1 cellular context compared by ENCODE assay signal in the genomic region with DNA sequence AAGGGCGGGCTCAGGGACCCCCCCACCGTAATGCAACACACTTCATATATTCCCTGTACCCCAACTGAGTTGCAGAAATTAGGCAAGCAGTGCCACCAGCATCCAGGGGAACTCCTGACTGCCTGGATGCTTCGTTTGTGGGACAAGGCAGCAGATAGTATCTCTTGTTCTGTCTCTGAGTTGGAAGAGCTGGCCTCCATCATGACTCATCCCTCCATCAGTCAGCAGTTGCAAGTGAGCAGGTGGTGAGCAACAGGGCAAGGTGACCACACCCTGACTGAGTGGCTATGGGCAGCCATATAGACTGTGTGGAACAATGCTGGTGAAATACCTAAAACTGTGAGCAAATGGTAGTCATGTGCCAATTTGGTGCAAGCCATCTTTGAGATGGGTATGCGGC.
TF ChIP-seq lines count a peak whose summit lies in the region.

No MANE protein-coding gene starts in this region.

TF ChIP-seq in K562, 482 proteins besides CTCF, POLR2A, EP300 and RAD21 (continued from another document and continues in another):
- TF ChIP-seq, protein P1, sequence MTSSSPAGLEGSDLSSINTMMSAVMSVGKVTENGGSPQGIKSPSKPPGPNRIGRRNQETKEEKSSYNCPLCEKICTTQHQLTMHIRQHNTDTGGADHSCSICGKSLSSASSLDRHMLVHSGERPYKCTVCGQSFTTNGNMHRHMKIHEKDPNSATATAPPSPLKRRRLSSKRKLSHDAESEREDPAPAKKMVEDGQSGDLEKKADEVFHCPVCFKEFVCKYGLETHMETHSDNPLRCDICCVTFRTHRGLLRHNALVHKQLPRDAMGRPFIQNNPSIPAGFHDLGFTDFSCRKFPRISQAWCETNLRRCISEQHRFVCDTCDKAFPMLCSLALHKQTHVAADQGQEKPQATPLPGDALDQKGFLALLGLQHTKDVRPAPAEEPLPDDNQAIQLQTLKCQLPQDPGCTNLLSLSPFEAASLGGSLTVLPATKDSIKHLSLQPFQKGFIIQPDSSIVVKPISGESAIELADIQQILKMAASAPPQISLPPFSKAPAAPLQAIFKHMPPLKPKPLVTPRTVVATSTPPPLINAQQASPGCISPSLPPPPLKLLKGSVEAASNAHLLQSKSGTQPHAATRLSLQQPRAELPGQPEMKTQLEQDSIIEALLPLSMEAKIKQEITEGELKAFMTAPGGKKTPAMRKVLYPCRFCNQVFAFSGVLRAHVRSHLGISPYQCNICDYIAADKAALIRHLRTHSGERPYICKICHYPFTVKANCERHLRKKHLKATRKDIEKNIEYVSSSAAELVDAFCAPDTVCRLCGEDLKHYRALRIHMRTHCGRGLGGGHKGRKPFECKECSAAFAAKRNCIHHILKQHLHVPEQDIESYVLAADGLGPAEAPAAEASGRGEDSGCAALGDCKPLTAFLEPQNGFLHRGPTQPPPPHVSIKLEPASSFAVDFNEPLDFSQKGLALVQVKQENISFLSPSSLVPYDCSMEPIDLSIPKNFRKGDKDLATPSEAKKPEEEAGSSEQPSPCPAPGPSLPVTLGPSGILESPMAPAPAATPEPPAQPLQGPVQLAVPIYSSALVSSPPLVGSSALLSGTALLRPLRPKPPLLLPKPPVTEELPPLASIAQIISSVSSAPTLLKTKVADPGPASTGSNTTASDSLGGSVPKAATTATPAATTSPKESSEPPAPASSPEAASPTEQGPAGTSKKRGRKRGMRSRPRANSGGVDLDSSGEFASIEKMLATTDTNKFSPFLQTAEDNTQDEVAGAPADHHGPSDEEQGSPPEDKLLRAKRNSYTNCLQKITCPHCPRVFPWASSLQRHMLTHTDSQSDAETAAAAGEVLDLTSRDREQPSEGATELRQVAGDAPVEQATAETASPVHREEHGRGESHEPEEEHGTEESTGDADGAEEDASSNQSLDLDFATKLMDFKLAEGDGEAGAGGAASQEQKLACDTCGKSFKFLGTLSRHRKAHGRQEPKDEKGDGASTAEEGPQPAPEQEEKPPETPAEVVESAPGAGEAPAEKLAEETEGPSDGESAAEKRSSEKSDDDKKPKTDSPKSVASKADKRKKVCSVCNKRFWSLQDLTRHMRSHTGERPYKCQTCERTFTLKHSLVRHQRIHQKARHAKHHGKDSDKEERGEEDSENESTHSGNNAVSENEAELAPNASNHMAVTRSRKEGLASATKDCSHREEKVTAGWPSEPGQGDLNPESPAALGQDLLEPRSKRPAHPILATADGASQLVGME (CRISPR knock-in tag; IDR thresholded peaks at IDR 0.05) = peak; percentile 94
- TF ChIP-seq CBX3 (IDR thresholded peaks at IDR 0.05; ENCODE audit: borderline replicate concordance in 1 of 2, low read length in 2 of 2) (peak in 1 of 2 experiments; percentile 73; a peak in 1 of 3 replicates), TOE1 (IDR thresholded peaks at IDR 0.05; ENCODE audit: borderline replicate concordance) (no peak), TOE1 (CRISPR knock-in tag; IDR thresholded peaks at IDR 0.05; ENCODE audit: borderline replicate concordance, low read depth) (0 out of 2 replicates have a peak, but pooled peaks have one; percentile 38), NUFIP1 (IDR thresholded peaks at IDR 0.05; ENCODE audit: partially characterized antibody) (no peak), BCL6 (CRISPR knock-in tag; IDR thresholded peaks at IDR 0.05) (no peak), LEF1 (IDR thresholded peaks at IDR 0.05) (peak; percentile 19; the same call in 1 of the 2 replicates), PTRF (tag; IDR thresholded peaks at IDR 0.05) (peak; percentile 52; the same call in 1 of the 2 replicates), SP1 (CRISPR knock-in tag; IDR thresholded peaks at IDR 0.05) (0 out of 2 replicates have a peak, but pooled peaks have one; percentile 48), JUN (IDR thresholded peaks at IDR 0.05; ENCODE audit: borderline replicate concordance, low read depth, low read length) (peak; percentile 97), JUN (CRISPR knock-in tag; IDR thresholded peaks at IDR 0.05; ENCODE audit: borderline replicate concordance) (no peak; the same call in 1 of the 2 replicates), GATA2 (CRISPR knock-in tag; IDR thresholded peaks at IDR 0.05) (peak; percentile 83), HNRNPH1 (optimal IDR thresholded peaks at IDR 0.05; ENCODE audit: low read depth, low read length) (no peak), CXXC5 (CRISPR knock-in tag; IDR thresholded peaks at IDR 0.05) (peak; percentile 44; the same call in 1 of the 2 replicates), MAFG (tag; conservative IDR thresholded peaks at IDR 0.05) (peak; percentile 64), ZBTB17 (CRISPR knock-in tag; IDR thresholded peaks at IDR 0.05) (peak; percentile 63; the same call in 1 of the 2 replicates), CREM (IDR thresholded peaks at IDR 0.05; ENCODE audit: low read depth) (peak; percentile 69), CBFA2T3 (IDR thresholded peaks at IDR 0.05) (peak; percentile 27; the same call in 1 of the 2 replicates), TEAD4 (IDR thresholded peaks at IDR 0.05; ENCODE audit: low read length) (peak; percentile 20; the same call in 1 of the 2 replicates), TEAD4 (CRISPR knock-in tag; IDR thresholded peaks at IDR 0.05; ENCODE audit: borderline replicate concordance) (no peak), CCNT2 (IDR thresholded peaks at IDR 0.05; ENCODE audit: borderline replicate concordance, extremely low read depth, insufficient read length, low read depth, low read length) (no peak), ZNF316 (IDR thresholded peaks at IDR 0.05) (peak; percentile 39; the same call in 1 of the 2 replicates), MAFF (IDR thresholded peaks at IDR 0.05; ENCODE audit: low read length) (peak; percentile 56; the same call in 1 of the 2 replicates), MTA3 (IDR thresholded peaks at IDR 0.05; ENCODE audit: borderline replicate concordance) (peak; percentile 77), CREB1 (IDR thresholded peaks at IDR 0.05) (no peak), CREB1 (CRISPR knock-in tag; IDR thresholded peaks at IDR 0.05) (no peak), NFE2 (IDR thresholded peaks at IDR 0.05; ENCODE audit: low read depth) (peak; percentile 83), SMARCA4 (IDR thresholded peaks at IDR 0.05) (peak; percentile 90), GABPB2 (CRISPR knock-in tag; conservative IDR thresholded peaks at IDR 0.05) (no peak), ZNF589 (CRISPR knock-in tag; IDR thresholded peaks at IDR 0.05; ENCODE audit: low read depth) (peak; percentile 92), ZNF121 (CRISPR knock-in tag; conservative IDR thresholded peaks at IDR 0.05) (no peak), ZNF324 (CRISPR knock-in tag; IDR thresholded peaks at IDR 0.05) (no peak), SMARCE1 (IDR thresholded peaks at IDR 0.05) (peak; percentile 92)
- TF ChIP-seq, protein P2, sequence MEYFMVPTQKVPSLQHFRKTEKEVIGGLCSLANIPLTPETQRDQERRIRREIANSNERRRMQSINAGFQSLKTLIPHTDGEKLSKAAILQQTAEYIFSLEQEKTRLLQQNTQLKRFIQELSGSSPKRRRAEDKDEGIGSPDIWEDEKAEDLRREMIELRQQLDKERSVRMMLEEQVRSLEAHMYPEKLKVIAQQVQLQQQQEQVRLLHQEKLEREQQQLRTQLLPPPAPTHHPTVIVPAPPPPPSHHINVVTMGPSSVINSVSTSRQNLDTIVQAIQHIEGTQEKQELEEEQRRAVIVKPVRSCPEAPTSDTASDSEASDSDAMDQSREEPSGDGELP (CRISPR knock-in tag; IDR thresholded peaks at IDR 0.05; ENCODE audit: borderline replicate concordance) = peak; percentile 68; the same call in 1 of the 2 replicates
- TF ChIP-seq, protein P3, sequence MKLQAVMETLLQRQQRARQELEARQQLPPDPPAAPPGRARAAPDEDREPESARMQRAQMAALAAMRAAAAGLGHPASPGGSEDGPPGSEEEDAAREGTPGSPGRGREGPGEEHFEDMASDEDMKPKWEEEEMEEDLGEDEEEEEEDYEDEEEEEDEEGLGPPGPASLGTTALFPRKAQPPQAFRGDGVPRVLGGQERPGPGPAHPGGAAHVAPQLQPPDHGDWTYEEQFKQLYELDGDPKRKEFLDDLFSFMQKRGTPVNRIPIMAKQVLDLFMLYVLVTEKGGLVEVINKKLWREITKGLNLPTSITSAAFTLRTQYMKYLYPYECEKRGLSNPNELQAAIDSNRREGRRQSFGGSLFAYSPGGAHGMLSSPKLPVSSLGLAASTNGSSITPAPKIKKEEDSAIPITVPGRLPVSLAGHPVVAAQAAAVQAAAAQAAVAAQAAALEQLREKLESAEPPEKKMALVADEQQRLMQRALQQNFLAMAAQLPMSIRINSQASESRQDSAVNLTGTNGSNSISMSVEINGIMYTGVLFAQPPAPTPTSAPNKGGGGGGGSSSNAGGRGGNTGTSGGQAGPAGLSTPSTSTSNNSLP (IDR thresholded peaks at IDR 0.05; ENCODE audit: borderline replicate concordance, low read depth, low read length) = no peak
- TF ChIP-seq, protein P4, sequence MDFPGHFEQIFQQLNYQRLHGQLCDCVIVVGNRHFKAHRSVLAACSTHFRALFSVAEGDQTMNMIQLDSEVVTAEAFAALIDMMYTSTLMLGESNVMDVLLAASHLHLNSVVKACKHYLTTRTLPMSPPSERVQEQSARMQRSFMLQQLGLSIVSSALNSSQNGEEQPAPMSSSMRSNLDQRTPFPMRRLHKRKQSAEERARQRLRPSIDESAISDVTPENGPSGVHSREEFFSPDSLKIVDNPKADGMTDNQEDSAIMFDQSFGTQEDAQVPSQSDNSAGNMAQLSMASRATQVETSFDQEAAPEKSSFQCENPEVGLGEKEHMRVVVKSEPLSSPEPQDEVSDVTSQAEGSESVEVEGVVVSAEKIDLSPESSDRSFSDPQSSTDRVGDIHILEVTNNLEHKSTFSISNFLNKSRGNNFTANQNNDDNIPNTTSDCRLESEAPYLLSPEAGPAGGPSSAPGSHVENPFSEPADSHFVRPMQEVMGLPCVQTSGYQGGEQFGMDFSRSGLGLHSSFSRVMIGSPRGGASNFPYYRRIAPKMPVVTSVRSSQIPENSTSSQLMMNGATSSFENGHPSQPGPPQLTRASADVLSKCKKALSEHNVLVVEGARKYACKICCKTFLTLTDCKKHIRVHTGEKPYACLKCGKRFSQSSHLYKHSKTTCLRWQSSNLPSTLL (IDR thresholded peaks at IDR 0.05) = no peak
- TF ChIP-seq, protein P5, sequence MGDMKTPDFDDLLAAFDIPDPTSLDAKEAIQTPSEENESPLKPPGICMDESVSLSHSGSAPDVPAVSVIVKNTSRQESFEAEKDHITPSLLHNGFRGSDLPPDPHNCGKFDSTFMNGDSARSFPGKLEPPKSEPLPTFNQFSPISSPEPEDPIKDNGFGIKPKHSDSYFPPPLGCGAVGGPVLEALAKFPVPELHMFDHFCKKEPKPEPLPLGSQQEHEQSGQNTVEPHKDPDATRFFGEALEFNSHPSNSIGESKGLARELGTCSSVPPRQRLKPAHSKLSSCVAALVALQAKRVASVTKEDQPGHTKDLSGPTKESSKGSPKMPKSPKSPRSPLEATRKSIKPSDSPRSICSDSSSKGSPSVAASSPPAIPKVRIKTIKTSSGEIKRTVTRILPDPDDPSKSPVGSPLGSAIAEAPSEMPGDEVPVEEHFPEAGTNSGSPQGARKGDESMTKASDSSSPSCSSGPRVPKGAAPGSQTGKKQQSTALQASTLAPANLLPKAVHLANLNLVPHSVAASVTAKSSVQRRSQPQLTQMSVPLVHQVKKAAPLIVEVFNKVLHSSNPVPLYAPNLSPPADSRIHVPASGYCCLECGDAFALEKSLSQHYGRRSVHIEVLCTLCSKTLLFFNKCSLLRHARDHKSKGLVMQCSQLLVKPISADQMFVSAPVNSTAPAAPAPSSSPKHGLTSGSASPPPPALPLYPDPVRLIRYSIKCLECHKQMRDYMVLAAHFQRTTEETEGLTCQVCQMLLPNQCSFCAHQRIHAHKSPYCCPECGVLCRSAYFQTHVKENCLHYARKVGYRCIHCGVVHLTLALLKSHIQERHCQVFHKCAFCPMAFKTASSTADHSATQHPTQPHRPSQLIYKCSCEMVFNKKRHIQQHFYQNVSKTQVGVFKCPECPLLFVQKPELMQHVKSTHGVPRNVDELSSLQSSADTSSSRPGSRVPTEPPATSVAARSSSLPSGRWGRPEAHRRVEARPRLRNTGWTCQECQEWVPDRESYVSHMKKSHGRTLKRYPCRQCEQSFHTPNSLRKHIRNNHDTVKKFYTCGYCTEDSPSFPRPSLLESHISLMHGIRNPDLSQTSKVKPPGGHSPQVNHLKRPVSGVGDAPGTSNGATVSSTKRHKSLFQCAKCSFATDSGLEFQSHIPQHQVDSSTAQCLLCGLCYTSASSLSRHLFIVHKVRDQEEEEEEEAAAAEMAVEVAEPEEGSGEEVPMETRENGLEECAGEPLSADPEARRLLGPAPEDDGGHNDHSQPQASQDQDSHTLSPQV (IDR thresholded peaks at IDR 0.05) = peak; percentile 91
- TF ChIP-seq, protein P6, sequence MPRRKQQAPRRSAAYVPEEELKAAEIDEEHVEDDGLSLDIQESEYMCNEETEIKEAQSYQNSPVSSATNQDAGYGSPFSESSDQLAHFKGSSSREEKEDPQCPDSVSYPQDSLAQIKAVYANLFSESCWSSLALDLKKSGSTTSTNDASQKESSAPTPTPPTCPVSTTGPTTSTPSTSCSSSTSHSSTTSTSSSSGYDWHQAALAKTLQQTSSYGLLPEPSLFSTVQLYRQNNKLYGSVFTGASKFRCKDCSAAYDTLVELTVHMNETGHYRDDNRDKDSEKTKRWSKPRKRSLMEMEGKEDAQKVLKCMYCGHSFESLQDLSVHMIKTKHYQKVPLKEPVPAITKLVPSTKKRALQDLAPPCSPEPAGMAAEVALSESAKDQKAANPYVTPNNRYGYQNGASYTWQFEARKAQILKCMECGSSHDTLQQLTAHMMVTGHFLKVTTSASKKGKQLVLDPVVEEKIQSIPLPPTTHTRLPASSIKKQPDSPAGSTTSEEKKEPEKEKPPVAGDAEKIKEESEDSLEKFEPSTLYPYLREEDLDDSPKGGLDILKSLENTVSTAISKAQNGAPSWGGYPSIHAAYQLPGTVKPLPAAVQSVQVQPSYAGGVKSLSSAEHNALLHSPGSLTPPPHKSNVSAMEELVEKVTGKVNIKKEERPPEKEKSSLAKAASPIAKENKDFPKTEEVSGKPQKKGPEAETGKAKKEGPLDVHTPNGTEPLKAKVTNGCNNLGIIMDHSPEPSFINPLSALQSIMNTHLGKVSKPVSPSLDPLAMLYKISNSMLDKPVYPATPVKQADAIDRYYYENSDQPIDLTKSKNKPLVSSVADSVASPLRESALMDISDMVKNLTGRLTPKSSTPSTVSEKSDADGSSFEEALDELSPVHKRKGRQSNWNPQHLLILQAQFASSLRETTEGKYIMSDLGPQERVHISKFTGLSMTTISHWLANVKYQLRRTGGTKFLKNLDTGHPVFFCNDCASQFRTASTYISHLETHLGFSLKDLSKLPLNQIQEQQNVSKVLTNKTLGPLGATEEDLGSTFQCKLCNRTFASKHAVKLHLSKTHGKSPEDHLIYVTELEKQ (CRISPR knock-in tag; IDR thresholded peaks at IDR 0.05) = 0 out of 2 replicates have a peak, but pooled peaks have one; percentile 39
- TF ChIP-seq, protein P7, sequence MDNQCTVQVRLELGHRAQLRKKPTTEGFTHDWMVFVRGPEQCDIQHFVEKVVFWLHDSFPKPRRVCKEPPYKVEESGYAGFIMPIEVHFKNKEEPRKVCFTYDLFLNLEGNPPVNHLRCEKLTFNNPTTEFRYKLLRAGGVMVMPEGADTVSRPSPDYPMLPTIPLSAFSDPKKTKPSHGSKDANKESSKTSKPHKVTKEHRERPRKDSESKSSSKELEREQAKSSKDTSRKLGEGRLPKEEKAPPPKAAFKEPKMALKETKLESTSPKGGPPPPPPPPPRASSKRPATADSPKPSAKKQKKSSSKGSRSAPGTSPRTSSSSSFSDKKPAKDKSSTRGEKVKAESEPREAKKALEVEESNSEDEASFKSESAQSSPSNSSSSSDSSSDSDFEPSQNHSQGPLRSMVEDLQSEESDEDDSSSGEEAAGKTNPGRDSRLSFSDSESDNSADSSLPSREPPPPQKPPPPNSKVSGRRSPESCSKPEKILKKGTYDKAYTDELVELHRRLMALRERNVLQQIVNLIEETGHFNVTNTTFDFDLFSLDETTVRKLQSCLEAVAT (IDR thresholded peaks at IDR 0.05) = no peak
